ENCODE assay signal across 1 cellular context in genomic region chr15:58830556-58830955, GRCh38.
TF ChIP-seq lines count a peak whose summit lies in the region.

No MANE protein-coding gene starts in this region.

TF ChIP-seq in GM23338, 12 proteins besides CTCF, POLR2A, EP300 and RAD21 (continued from another document):
- TF ChIP-seq, protein P1, sequence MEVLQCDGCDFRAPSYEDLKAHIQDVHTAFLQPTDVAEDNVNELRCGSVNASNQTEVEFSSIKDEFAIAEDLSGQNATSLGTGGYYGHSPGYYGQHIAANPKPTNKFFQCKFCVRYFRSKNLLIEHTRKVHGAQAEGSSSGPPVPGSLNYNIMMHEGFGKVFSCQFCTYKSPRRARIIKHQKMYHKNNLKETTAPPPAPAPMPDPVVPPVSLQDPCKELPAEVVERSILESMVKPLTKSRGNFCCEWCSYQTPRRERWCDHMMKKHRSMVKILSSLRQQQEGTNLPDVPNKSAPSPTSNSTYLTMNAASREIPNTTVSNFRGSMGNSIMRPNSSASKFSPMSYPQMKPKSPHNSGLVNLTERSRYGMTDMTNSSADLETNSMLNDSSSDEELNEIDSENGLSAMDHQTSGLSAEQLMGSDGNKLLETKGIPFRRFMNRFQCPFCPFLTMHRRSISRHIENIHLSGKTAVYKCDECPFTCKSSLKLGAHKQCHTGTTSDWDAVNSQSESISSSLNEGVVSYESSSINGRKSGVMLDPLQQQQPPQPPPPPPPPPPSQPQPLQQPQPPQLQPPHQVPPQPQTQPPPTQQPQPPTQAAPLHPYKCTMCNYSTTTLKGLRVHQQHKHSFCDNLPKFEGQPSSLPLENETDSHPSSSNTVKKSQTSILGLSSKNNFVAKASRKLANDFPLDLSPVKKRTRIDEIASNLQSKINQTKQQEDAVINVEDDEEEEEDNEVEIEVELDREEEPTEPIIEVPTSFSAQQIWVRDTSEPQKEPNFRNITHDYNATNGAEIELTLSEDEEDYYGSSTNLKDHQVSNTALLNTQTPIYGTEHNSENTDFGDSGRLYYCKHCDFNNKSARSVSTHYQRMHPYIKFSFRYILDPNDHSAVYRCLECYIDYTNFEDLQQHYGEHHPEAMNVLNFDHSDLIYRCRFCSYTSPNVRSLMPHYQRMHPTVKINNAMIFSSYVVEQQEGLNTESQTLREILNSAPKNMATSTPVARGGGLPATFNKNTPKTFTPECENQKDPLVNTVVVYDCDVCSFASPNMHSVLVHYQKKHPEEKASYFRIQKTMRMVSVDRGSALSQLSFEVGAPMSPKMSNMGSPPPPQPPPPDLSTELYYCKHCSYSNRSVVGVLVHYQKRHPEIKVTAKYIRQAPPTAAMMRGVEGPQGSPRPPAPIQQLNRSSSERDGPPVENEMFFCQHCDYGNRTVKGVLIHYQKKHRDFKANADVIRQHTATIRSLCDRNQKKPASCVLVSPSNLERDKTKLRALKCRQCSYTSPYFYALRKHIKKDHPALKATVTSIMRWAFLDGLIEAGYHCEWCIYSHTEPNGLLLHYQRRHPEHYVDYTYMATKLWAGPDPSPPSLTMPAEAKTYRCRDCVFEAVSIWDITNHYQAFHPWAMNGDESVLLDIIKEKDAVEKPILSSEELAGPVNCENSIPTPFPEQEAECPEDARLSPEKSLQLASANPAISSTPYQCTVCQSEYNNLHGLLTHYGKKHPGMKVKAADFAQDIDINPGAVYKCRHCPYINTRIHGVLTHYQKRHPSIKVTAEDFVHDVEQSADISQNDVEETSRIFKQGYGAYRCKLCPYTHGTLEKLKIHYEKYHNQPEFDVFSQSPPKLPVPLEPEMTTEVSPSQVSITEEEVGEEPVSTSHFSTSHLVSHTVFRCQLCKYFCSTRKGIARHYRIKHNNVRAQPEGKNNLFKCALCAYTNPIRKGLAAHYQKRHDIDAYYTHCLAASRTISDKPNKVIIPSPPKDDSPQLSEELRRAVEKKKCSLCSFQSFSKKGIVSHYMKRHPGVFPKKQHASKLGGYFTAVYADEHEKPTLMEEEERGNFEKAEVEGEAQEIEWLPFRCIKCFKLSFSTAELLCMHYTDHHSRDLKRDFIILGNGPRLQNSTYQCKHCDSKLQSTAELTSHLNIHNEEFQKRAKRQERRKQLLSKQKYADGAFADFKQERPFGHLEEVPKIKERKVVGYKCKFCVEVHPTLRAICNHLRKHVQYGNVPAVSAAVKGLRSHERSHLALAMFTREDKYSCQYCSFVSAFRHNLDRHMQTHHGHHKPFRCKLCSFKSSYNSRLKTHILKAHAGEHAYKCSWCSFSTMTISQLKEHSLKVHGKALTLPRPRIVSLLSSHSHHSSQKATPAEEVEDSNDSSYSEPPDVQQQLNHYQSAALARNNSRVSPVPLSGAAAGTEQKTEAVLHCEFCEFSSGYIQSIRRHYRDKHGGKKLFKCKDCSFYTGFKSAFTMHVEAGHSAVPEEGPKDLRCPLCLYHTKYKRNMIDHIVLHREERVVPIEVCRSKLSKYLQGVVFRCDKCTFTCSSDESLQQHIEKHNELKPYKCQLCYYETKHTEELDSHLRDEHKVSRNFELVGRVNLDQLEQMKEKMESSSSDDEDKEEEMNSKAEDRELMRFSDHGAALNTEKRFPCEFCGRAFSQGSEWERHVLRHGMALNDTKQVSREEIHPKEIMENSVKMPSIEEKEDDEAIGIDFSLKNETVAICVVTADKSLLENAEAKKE (CRISPR knock-in tag; IDR thresholded peaks at IDR 0.05), result no peak
- no peak for TF ChIP-seq ZNF114 (CRISPR knock-in tag; IDR thresholded peaks at IDR 0.05)
